Comparison of ENCODE assay signal across 16 cellular contexts in the genomic region with DNA sequence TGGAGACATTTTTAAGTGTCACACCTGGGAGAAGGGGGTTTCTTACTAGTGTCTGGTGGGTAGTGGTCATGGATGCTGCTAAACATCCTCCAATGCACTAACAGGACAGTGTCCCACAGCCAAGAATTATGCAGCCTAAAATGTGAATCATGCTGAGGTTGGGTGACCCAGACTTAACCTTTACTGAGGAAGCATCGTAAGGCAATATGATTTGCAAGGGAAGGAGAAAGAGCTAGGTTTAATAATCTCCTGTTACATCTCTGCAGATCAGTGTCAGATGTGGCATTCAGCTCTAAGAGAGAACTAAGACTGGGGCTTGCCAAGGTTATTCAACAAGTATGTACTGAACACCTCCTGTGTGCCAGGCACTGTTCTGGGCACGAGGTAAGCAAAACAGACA. TPM values are rescaled to one million over a fixed set of nuclear protein-coding genes. Genes with fewer than 3 reads are reported as not detected.
DNase-seq lines count a peak whose midpoint lies in the region; ATAC-seq, FAIRE-seq and TF ChIP-seq lines count a peak whose summit lies in the region.
"Had no signal": no experiment of that assay in that cellular context is flagged by ENCODE, and none has a peak within 500 bp of the region (broad histone marks: within the 10 kb centered on the region; RNA-seq: fewer than 3 reads in every experiment).

No MANE protein-coding gene starts in this region.

- DNase-seq in Right ventricle myocardium inferior (ENCODE audit: missing footprints) = no peak
- DNase-seq in right cardiac atrium = no peak
- DNase-seq in RCC 7860 (ENCODE audit: low spot score) = peak; percentile 66
- DNase-seq in fibroblast of mammary gland (ENCODE audit: low read depth) = peak; percentile 84
- peak; percentile 48 for DNase-seq in stromal cell of bone marrow (ENCODE audit: low read depth)
- no peak for DNase-seq in D341Med (ENCODE audit: low spot score)
- DNase-seq in NK-92 treated with Interleukin-12 subunit alpha and Interleukin-12 subunit beta, amount 100 ng/mL, for 24 hours (lab: John Stamatoyannopoulos, UW) = no peak
- DNase-seq: activated T-cell treated with anti-CD3 and anti-CD28 coated beads for 4 hours, C1 segment of cervical spinal cord, gastrocnemius medialis, NCI-H2081, pancreas, T-helper 9 cell, tibial artery had no signal

- H3K27ac ChIP-seq in right cardiac atrium (ENCODE audit: low read length) = no peak overlapping the region
- H3K27ac ChIP-seq: gastrocnemius medialis, pancreas, tibial artery had no signal

- ATAC-seq in Right ventricle myocardium inferior = peak; percentile 26
- no peak for ATAC-seq in right cardiac atrium
- no peak for ATAC-seq in HG03025 (IDR thresholded peaks at IDR 0.05; ENCODE audit: low FRiP score, unreplicated experiment)
- ATAC-seq: gastrocnemius medialis, HepG2, pancreas had no signal

- no peaks in the 10 kb centered on the region for H3K27me3 ChIP-seq in right cardiac atrium (ENCODE audit: control insufficient read depth, insufficient read depth)
- H3K27me3 ChIP-seq: gastrocnemius medialis, pancreas, tibial artery had no signal

- peak; percentile 52 for FAIRE-seq in RCC 7860 (lab: Jason Lieb, UNC)
- FAIRE-seq: HepG2, pancreas had no signal

- H3K4me3 ChIP-seq in right cardiac atrium (ENCODE audit: low read length) (no peak overlapping the region), fibroblast of mammary gland (ENCODE audit: control insufficient read depth, low read depth, low read length) (no peak overlapping the region)
- H3K4me3 ChIP-seq: gastrocnemius medialis, pancreas, tibial artery had no signal

- WGBS in right cardiac atrium = 53% methylated on average over 2 of the region's 2 CpGs

- no peaks in the 10 kb centered on the region for H3K9me3 ChIP-seq in right cardiac atrium (ENCODE audit: control insufficient read depth, low read length)
- H3K9me3 ChIP-seq: gastrocnemius medialis, pancreas, tibial artery had no signal

- TF ChIP-seq CTCF in fibroblast of mammary gland (conservative IDR thresholded peaks at IDR 0.05; ENCODE audit: control insufficient read depth, insufficient read depth, low read depth, low read length) = no peak

- no peaks in the 10 kb centered on the region for H3K4me1 ChIP-seq in right cardiac atrium (ENCODE audit: control insufficient read depth, insufficient read depth, low read length)

- intact Hi-C loops in Right ventricle myocardium inferior (cut with DNase I) = no loop called here
- intact Hi-C loops in right cardiac atrium (cut with DNase I) = loop anchor here in 2 of 4 donors (5.0 kb wide), 2 partner anchors 63 to 68 kb away; no protein-coding TSS in a partner anchor

RNA-seq across cellular contexts. Expression of a gene that starts 13.7 kb away (rescaled TPM):
- total RNA-seq in Right ventricle myocardium inferior (18.9 TPM), right cardiac atrium (10 to 100 TPM; 21.0 to 26.7 (median 24.8) TPM)
- polyA plus RNA-seq in right cardiac atrium = 22.9 TPM

RNA-seq across cellular contexts. Expression of a gene that starts 32.0 kb away (rescaled TPM):
- total RNA-seq in Right ventricle myocardium inferior = 122 TPM
- total RNA-seq in right cardiac atrium = 10 to 100 TPM; 71.9 to 92.5 (median 89.2) TPM
- 56.2 TPM for polyA plus RNA-seq in right cardiac atrium

Comparison
In these comparisons a context has a peak if more than half of its experiments do, and no peak if none do; other contexts are left out.
1. DNase-seq: peak in RCC 7860 (single experiment), fibroblast of mammary gland (single experiment) and stromal cell of bone marrow (single experiment); none in Right ventricle myocardium inferior (single experiment), right cardiac atrium (0 of 3), D341Med (single experiment) and NK-92 treated with Interleukin-12 subunit alpha and Interleukin-12 subunit beta, amount 100 ng/mL, for 24 hours (single experiment).